ENCODE assay signal across 9 cellular contexts in the genomic region with DNA sequence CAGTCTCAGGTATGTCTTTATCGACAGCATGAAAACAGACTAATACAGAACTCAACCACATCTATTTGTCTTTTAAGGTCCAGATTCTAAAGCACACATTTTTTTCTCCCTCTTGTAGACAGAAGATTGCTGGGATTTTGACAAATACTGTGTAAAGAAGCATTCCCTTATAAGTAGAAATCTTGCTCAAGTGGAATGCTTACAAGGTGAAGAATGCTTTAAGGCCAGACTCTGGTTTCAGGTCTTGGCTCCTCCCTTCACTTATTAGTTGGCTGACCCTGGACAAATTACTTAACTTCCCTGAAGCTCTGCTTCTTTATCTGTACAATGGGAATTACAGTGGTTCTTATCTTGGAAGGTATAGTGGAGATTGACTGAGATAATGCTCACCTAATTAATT.
"Had no signal": no experiment of that assay in that cellular context is flagged by ENCODE, and none has a peak within 500 bp of the region (broad histone marks: within the 10 kb centered on the region; RNA-seq: fewer than 3 reads in every experiment).

No MANE protein-coding gene starts in this region.

- H3K4me2 ChIP-seq: GM23338 had no signal

- H3K27ac ChIP-seq: GM23248 had no signal

- H3K36me3 ChIP-seq: HAP-1 had no signal

- H3K9me3 ChIP-seq: HAP-1 had no signal

- H3K9ac ChIP-seq: GM23248 had no signal

- H3K4me1 ChIP-seq: HAP-1 had no signal

- ATAC-seq: GM23338, HCT116 had no signal

- H3K4me3 ChIP-seq: GM23248, GM23338, HAP-1 had no signal

- DNase-seq: GM23248, GOT3, H7, H9, HCEC 1CT, HFFc6 had no signal

- H2AFZ ChIP-seq: GM23248, GM23338 had no signal
